8 cellular contexts compared by ENCODE assay signal in genomic region chr12:8914033-8914715, GRCh38. TPM values are rescaled to one million over a fixed set of nuclear protein-coding genes. Genes with fewer than 3 reads are reported as not detected.
DNase-seq lines count a peak whose midpoint lies in the region; ATAC-seq and TF ChIP-seq lines count a peak whose summit lies in the region.
"Not testable (repeated sequence)": the region's sequence is repeated elsewhere in the genome, so short reads cannot be mapped to it uniquely, and the experiment has no call there.

Gene PHC1, plus strand, starts transcription at chr12:8914509. Its CDS starts 3,169 bp downstream, at chr12:8917678.

- not testable (repeated sequence) for H3K27me3 ChIP-seq in IMR-90 (ENCODE audit: control insufficient read depth, insufficient read depth, low read length); PC-3 (ENCODE audit: low read length)

- H3K4me3 ChIP-seq in IMR-90 (ENCODE audit: insufficient read depth, low read depth, low read length) (peak within 1 kb of the TSS; percentile 78), PC-3 (ENCODE audit: low read length) (peak within 1 kb of the TSS; percentile 86), epithelial cell of esophagus (ENCODE audit: low read length) (peak within 1 kb of the TSS; percentile 70)

- peak within 1 kb of the TSS; percentile 90 for H3K27ac Mint-ChIP-seq in activated T-cell treated with anti-CD3 and anti-CD28 coated beads, Interleukin-2, amount 50 U/mL, for 24 hours

- H3K18ac ChIP-seq in IMR-90 (ENCODE audit: low read depth, low read length): peak within 1 kb of the TSS; percentile 73

- dilution Hi-C loops in IMR-90 (cut with HindIII; ENCODE audit: low sequenced_read_pairs, unreplicated experiment): not testable (repeated sequence)

- H3K14ac ChIP-seq in IMR-90 (replicated peaks; ENCODE audit: low read depth, low read length): peak within 1 kb of the TSS; percentile 79

- H2AK5ac ChIP-seq in IMR-90 (ENCODE audit: low read depth, low read length): not testable (repeated sequence)

- H2BK20ac ChIP-seq in IMR-90 (ENCODE audit: low read depth, low read length): not testable (repeated sequence)

- peak within 1 kb of the TSS; percentile 74 for H4K5ac ChIP-seq in IMR-90 (ENCODE audit: low read depth, low read length)

- not testable (repeated sequence) for H4K20me1 ChIP-seq in IMR-90 (ENCODE audit: insufficient read depth, low read length); PC-3 (ENCODE audit: low read length)

- TF ChIP-seq CTCF in IMR-90 (conservative IDR thresholded peaks at IDR 0.05; ENCODE audit: low read depth, low read length) (peak; percentile 51), PC-3 (conservative IDR thresholded peaks at IDR 0.05; ENCODE audit: low read depth, low read length) (peak; percentile 42; the same call in 1 of the 2 replicates), epithelial cell of esophagus (IDR thresholded peaks at IDR 0.05; ENCODE audit: insufficient read depth, low read depth, low read length, missing control alignments) (peak; percentile 75)

- peak within 1 kb of the TSS; percentile 61 for H2BK120ac ChIP-seq in IMR-90 (ENCODE audit: low read depth, low read length)

- no CpG with 5 or more reads among the region's 57 CpGs for WGBS in IMR-90 (ENCODE audit: extremely low coverage in 2 of 2, insufficient read length in 1 of 2), 2 experiments

- H3K79me1 ChIP-seq in IMR-90 (ENCODE audit: low read depth in 1 of 2, low read length in 2 of 2): peaks cover 7 to 31% of the 10 kb centered on the region in 2 experiments

- POLR2A ChIA-PET in IMR-90 (lab: Charles Lee; ENCODE audit: unreplicated experiment): not testable (repeated sequence)
- POLR2A ChIA-PET in PC-3 (lab: Charles Lee; ENCODE audit: unreplicated experiment): interaction anchor here (0.6 to 0.7 kb wide), 3 partner anchors 95 to 123 kb away, joined by 3 to 8 read pairs (median 3); no protein-coding TSS in a partner anchor

- H3K27me3 Mint-ChIP-seq in activated T-cell treated with anti-CD3 and anti-CD28 coated beads, Interleukin-2, amount 50 U/mL, for 24 hours: not testable (repeated sequence)

- ATAC-seq in GM21526 (IDR thresholded peaks at IDR 0.05; ENCODE audit: low FRiP score, unreplicated experiment) (peak; percentile 58), IMR-90 (ENCODE audit: low read depth) (peak; percentile 76), PC-3 (peak; percentile 59)

- not testable (repeated sequence) for H3K9me3 Mint-ChIP-seq in activated T-cell treated with anti-CD3 and anti-CD28 coated beads, Interleukin-2, amount 50 U/mL, for 24 hours

- H3K9ac ChIP-seq in IMR-90 (ENCODE audit: low read depth, low read length) (peak within 1 kb of the TSS; percentile 98), PC-3 (ENCODE audit: low read length) (peak within 1 kb of the TSS; percentile 35; the same call in 1 of the 2 replicates)

- peak within 1 kb of the TSS; percentile 45; the same call in 2 of the 3 replicates for H2BK15ac ChIP-seq in IMR-90 (ENCODE audit: low read depth, low read length)

- not testable (repeated sequence) for H3K36me3 Mint-ChIP-seq in activated T-cell treated with anti-CD3 and anti-CD28 coated beads, Interleukin-2, amount 50 U/mL, for 24 hours (ENCODE audit: low read depth)

- H3F3A ChIP-seq in PC-3 (ENCODE audit: low read length, unreplicated experiment): not testable (repeated sequence)

- peak within 1 kb of the TSS; percentile 80 for H3K23ac ChIP-seq in IMR-90 (ENCODE audit: low read depth, low read length)

- H2AK9ac ChIP-seq in IMR-90 (replicated peaks; ENCODE audit: low read depth, low read length, poor library complexity): peak within 1 kb of the TSS; percentile 88

- H2BK5ac ChIP-seq in IMR-90 (ENCODE audit: low read depth, low read length, poor library complexity, severe bottlenecking): peak within 1 kb of the TSS; percentile 92

- not testable (repeated sequence) for H3K36me3 ChIP-seq in IMR-90 (ENCODE audit: control insufficient read depth, insufficient read depth, low read length); PC-3 (ENCODE audit: low read depth, low read length)

- H2AFZ ChIP-seq in IMR-90 (replicated peaks; ENCODE audit: low read length, poor library complexity) (peak within 1 kb of the TSS; percentile 95), PC-3 (ENCODE audit: low read length) (peak within 1 kb of the TSS; percentile 99)

- peak within 1 kb of the TSS; percentile 77 to 86 for H4K8ac ChIP-seq in IMR-90 (ENCODE audit: low read depth in 2 of 2, low read length in 2 of 2)

- H3K9me2 ChIP-seq in PC-3 (replicated peaks; ENCODE audit: low read length): not testable (repeated sequence)

- H3K4me3 Mint-ChIP-seq in activated T-cell treated with anti-CD3 and anti-CD28 coated beads, Interleukin-2, amount 50 U/mL, for 24 hours: peak within 1 kb of the TSS; percentile 84

- H3K4me2 ChIP-seq in IMR-90 (ENCODE audit: low read depth, low read length) (peak within 1 kb of the TSS; percentile 89), PC-3 (ENCODE audit: low read length) (peak within 1 kb of the TSS; percentile 99)

- H3K56ac ChIP-seq in IMR-90 (ENCODE audit: extremely low read depth, insufficient read depth, low read length): peak within 1 kb of the TSS; percentile 89

- TF ChIP-seq RAD21 in IMR-90 (IDR thresholded peaks at IDR 0.05; ENCODE audit: low read length): peak; percentile 3; the same call in 1 of the 2 replicates

- H4K91ac ChIP-seq in IMR-90 (ENCODE audit: insufficient read depth, low read depth, low read length): peak within 1 kb of the TSS; percentile 64

- H3K9me3 ChIP-seq in IMR-90 (ENCODE audit: control insufficient read depth, insufficient read depth, low read length); PC-3 (ENCODE audit: low read length): not testable (repeated sequence)

- DNase-seq in COLO829 (ENCODE audit: low spot score) (peak; percentile 63), IMR-90 (peak; percentile 69), PC-3 (peak; percentile 46), epithelial cell of esophagus (ENCODE audit: low read depth) (peak; percentile 64), midbrain (lab: John Stamatoyannopoulos, UW) (peak; percentile 79)
- peak; percentile 83 for DNase-seq in activated T-cell treated with anti-CD3 and anti-CD28 coated beads, Interleukin-2, amount 50 U/mL, for 24 hours
- peak; percentile 70 for DNase-seq in stimulated activated CD8-positive, alpha-beta memory T cell treated with anti-CD3 and anti-CD28 coated beads, Interleukin-12 subunit alpha, Interleukin-12 subunit beta, amount 100 ng/mL, for 4 hours (ENCODE audit: low read depth)

- TF ChIP-seq POLR2A in IMR-90 (IDR thresholded peaks at IDR 0.05; ENCODE audit: low read depth, low read length): not testable (repeated sequence)

- not testable (repeated sequence) for H3K4me1 ChIP-seq in IMR-90 (ENCODE audit: control insufficient read depth, insufficient read depth, low read length)
- peaks cover 11% of the 10 kb centered on the region for H3K4me1 ChIP-seq in PC-3 (ENCODE audit: insufficient read depth, low read length)

- BruUV-seq in IMR-90 (replicated peaks; lab: Mats Ljungman, UMichigan); PC-3 (replicated peaks; lab: Mats Ljungman, UMichigan): not testable (repeated sequence)

- H3K27ac ChIP-seq in IMR-90 (ENCODE audit: insufficient read depth, low read length): peak within 1 kb of the TSS; percentile 100
- H3K27ac ChIP-seq in PC-3 (ENCODE audit: low read length): not testable (repeated sequence)

- not testable (repeated sequence) for H3K79me2 ChIP-seq in PC-3 (ENCODE audit: low read length)

- CTCF ChIA-PET in IMR-90 (lab: Yijun Ruan, JAX) (interaction anchor here (0.6 to 1.4 kb wide), 5 partner anchors 20 to 202 kb away, joined by 3 to 4 read pairs (median 3); partner anchors contain the start of gene M6PR), PC-3 (lab: Charles Lee) (interaction anchor here (0.6 kb wide), 1 partner anchor 135 kb away, joined by 3 read pairs; no protein-coding TSS in a partner anchor)

- in situ Hi-C loops in IMR-90 (cut with MboI; ENCODE audit: low sequenced_read_pairs): not testable (repeated sequence)

- not testable (repeated sequence) for H3K9me1 ChIP-seq in IMR-90 (ENCODE audit: insufficient read depth, low read length)

- intact Hi-C loops in IMR-90 (cut with micrococcal nuclease) (loop anchor here (2.0 kb wide), 1 partner anchor 35 kb away; the partner anchor contains the start of gene M6PR), PC-3 (cut with micrococcal nuclease) (loop anchor here (2.0 to 5.0 kb wide), 2 partner anchors 35 to 133 kb away; partner anchors contain the start of gene M6PR)

- H3K4me1 Mint-ChIP-seq in activated T-cell treated with anti-CD3 and anti-CD28 coated beads, Interleukin-2, amount 50 U/mL, for 24 hours (ENCODE audit: low read depth): peaks cover 14% of the 10 kb centered on the region

- peak within 1 kb of the TSS; percentile 76 for H3K4ac ChIP-seq in IMR-90 (ENCODE audit: low read depth, low read length)

TF ChIP-seq in IMR-90, 13 proteins besides CTCF, POLR2A, EP300 and RAD21:
- TF ChIP-seq MAZ (IDR thresholded peaks at IDR 0.05; ENCODE audit: borderline replicate concordance, low read depth, low read length): peak; percentile 33; the same call in 1 of the 2 replicates
TF ChIP-seq in IMR-90: peak in this region for 1; not testable (repeated sequence) for 12.

RNA-seq across cellular contexts. Expression of gene PHC1, which starts in this region (rescaled TPM):
- 9.1 and 9.7 TPM in 2 replicates for total RNA-seq in IMR-90 (2012; rRNA removed)
- polyA plus RNA-seq in IMR-90 (2012; rRNA removed): 23.1 and 24.4 TPM in 2 replicates
- polyA plus RNA-seq in IMR-90 (2012; cell fraction: cytosol; rRNA removed): 6.6 and 15.8 TPM in 2 replicates
- polyA plus RNA-seq in IMR-90 (2012; cell fraction: nucleus; rRNA removed; ENCODE audit: low replicate concordance): 149 and 169 TPM in 2 replicates
- total RNA-seq in PC-3 (2014; rRNA removed): 6.9 and 7.0 TPM in 2 replicates
